24 cellular contexts compared by ENCODE assay signal in the genomic region with DNA sequence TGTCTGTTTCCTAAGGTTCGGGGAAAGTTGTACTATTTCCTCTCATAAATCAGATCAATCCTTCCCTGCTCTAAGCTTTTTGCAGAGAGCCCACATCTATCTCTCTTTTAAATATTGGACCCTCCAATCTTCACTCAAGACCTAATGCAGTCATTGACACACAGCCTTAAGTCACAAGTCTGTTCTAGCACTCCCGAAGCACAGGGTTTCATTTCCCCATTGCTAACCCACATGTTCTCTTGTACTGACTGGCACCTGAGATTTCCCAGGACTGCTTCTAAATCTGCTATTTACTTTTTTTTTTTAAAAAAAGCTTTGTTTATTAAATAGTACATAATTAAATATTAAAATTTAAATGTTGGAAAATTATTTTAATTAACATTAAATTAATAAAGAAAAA.
"Had no signal": no experiment of that assay in that cellular context is flagged by ENCODE, and none has a peak within 500 bp of the region (broad histone marks: within the 10 kb centered on the region; RNA-seq: fewer than 3 reads in every experiment).

No MANE protein-coding gene starts in this region.

- H3K36me3 ChIP-seq: left lung, lower lobe of right lung, tibial nerve had no signal

- H3K27me3 ChIP-seq: left lung, tibial nerve had no signal

- H3K4me1 ChIP-seq: left lung, lower lobe of right lung, parathyroid adenoma, psoas muscle, tibial nerve had no signal

- ATAC-seq: activated CD8-positive, alpha-beta T cell treated with anti-CD3 and anti-CD28 coated beads for 36 hours; activated T-cell treated with anti-CD3 and anti-CD28 coated beads, Interleukin-2, amount 50 U/mL, for 4 hours; activated T-helper 17 cell treated with anti-CD3 and anti-CD28 coated beads, Interleukin-2, amount 50 U/mL, for 72 hours; esophagus mucosa; left lung; lower lobe of right lung; naive thymus-derived CD8-positive, alpha-beta T cell; psoas muscle had no signal

- H3K27ac ChIP-seq: left lung, lower lobe of right lung, parathyroid adenoma, psoas muscle, tibial nerve had no signal

- H3K9me3 ChIP-seq: psoas muscle had no signal

- H3K4me2 ChIP-seq: smooth muscle cell had no signal

- DNase-seq: activated B cell treated with CpG ODN at 0.5 μM for 24 hours; activated CD4-positive, alpha-beta T cell treated with anti-CD3 and anti-CD28 coated beads, Interleukin-2, amount 50 U/mL, for 1 hour; activated CD8-positive, alpha-beta T cell treated with anti-CD3 and anti-CD28 coated beads for 36 hours; activated gamma-delta T cell treated with Interleukin-2 at 50 U/mL for 16 hours; activated naive CD4-positive, alpha-beta T cell treated with anti-CD3 and anti-CD28 coated beads, Interleukin-2, amount 50 U/mL, for 16 hours; activated T-cell treated with anti-CD3 and anti-CD28 coated beads, Interleukin-2, amount 50 U/mL, for 4 hours; amniotic stem cell; caudate nucleus; cortex of kidney; foreskin fibroblast; left lung; lower lobe of right lung; mesenchymal stem cell; naive thymus-derived CD8-positive, alpha-beta T cell; nucleus accumbens; psoas muscle; stimulated activated CD4-positive, alpha-beta T cell treated with anti-CD3 and anti-CD28 coated beads, Interleukin-1b, Interleukin-23, amount 100 ng/mL, for 48 hours; stimulated activated naive CD4-positive, alpha-beta T cell treated with Interleukin-2 at 50 U/mL for 16 hours; T1000 had no signal

- H3K79me2 ChIP-seq: parathyroid adenoma had no signal

- H3K9ac ChIP-seq: parathyroid adenoma had no signal

- H3K4me3 ChIP-seq: left lung, lower lobe of right lung, psoas muscle, smooth muscle cell, tibial nerve had no signal

- H2AFZ ChIP-seq: parathyroid adenoma had no signal
